In the genomic region with DNA sequence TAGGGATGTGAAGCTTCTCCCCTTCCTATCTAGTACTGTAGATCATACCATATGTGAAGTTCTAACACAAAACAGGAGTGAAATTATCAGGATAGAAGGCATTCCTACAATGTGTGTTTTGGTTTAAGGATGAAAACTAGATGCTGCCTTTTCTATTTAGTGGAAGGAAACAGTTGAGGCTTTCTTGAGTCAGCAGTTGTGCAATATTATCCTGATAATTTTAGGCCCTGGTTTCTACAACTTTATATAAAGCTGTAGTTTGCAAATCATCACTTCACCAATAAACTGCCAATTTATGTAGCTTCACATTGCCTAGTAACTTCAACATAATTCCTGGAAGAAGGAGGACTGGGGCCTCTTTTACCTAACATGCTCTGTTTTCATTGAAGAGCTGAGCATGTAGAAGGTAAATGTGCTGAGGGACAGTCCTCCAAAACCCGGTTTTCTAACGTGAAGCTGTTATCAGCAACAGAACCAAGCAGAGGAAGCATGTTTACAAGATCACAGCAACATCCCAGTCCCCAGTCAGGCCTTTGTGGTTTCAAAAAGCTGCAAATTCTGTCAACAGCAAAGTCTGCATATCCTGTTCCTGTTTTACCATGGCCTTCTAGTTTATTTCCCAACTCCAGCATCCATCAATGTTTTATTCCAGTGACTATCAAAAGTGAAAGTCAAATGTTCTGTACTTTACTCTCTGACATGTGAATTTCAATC, we compare ENCODE assay signal across 8 cellular contexts.
DNase-seq lines count a peak whose midpoint lies in the region; ATAC-seq and TF ChIP-seq lines count a peak whose summit lies in the region.

No MANE protein-coding gene starts in this region.

- H2AFZ ChIP-seq in PC-3 (ENCODE audit: low read length), result peak overlapping the region; percentile 11; the same call in 1 of the 2 replicates

- peak overlapping the region; percentile 1; the same call in 1 of the 2 replicates for H3K9ac ChIP-seq in PC-3 (ENCODE audit: low read length)

- peak overlapping the region; percentile 45 for H3K27ac ChIP-seq in PC-3 (ENCODE audit: low read length)

- no peak for TF ChIP-seq CTCF in PC-3 (conservative IDR thresholded peaks at IDR 0.05; ENCODE audit: low read depth, low read length)

- 0 out of 2 replicates have a peak overlapping the region, but pooled peaks have one; percentile 16 for H3K4me2 ChIP-seq in PC-3 (ENCODE audit: low read length)

- no TSS peak for BruUV-seq in PC-3 (replicated peaks; lab: Mats Ljungman, UMichigan)

- no peaks in the 10 kb centered on the region for H4K20me1 ChIP-seq in PC-3 (ENCODE audit: low read length)

- no peaks in the 10 kb centered on the region for H3K9me3 ChIP-seq in PC-3 (ENCODE audit: low read length)

- no peaks in the 10 kb centered on the region for H3K9me2 ChIP-seq in PC-3 (replicated peaks; ENCODE audit: low read length)

- DNase-seq in GM03348 (ENCODE audit: low spot score), result peak; percentile 17
- no peak for DNase-seq in PC-3
- DNase-seq in iris pigment epithelial cell (ENCODE audit: low read depth), result peak; percentile 26
- DNase-seq in SW480 (ENCODE audit: low spot score), result no peak
- DNase-seq in NCI-H526 treated with DMSO at 0.1 percent for 48 hours (lab: John Stamatoyannopoulos, UW), result no peak
- no peak for DNase-seq in NCI-H1436 treated with DMSO at 0.1 percent for 48 hours (lab: John Stamatoyannopoulos, UW)

- H3K79me2 ChIP-seq in PC-3 (ENCODE audit: low read length), result no peaks in the 10 kb centered on the region

- no peaks in the 10 kb centered on the region for H3K27me3 ChIP-seq in PC-3 (ENCODE audit: low read length)

- CTCF ChIA-PET in PC-3 (lab: Charles Lee), result no interaction called here

- no peak overlapping the region for H3K4me3 ChIP-seq in PC-3 (ENCODE audit: low read length)

- H3K4me1 ChIP-seq in PC-3 (ENCODE audit: insufficient read depth, low read length), result peaks cover 15% of the 10 kb centered on the region

- ATAC-seq in HG02642 (IDR thresholded peaks at IDR 0.05; ENCODE audit: poor library complexity, unreplicated experiment) (peak; percentile 56), PC-3 (no peak), SK-N-SH treated with all-trans-retinoic acid at 6 μM for 48 hours (no peak)

- H3K36me3 ChIP-seq in PC-3 (ENCODE audit: low read depth, low read length), result no peaks in the 10 kb centered on the region

- H3F3A ChIP-seq in PC-3 (ENCODE audit: low read length, unreplicated experiment), result no peaks in the 10 kb centered on the region

- POLR2A ChIA-PET in PC-3 (lab: Charles Lee; ENCODE audit: unreplicated experiment), result no interaction called here

- intact Hi-C loops in PC-3 (cut with micrococcal nuclease), result no loop called here

TF ChIP-seq in SK-N-SH treated with all-trans-retinoic acid at 6 μM for 48 hours, 23 proteins besides CTCF, POLR2A, EP300 and RAD21:
- TF ChIP-seq PATZ1 (CRISPR knock-in tag; IDR thresholded peaks at IDR 0.05; ENCODE audit: borderline replicate concordance), result no peak
- no peak for TF ChIP-seq CSDC2 (CRISPR knock-in tag; IDR thresholded peaks at IDR 0.05)
- TF ChIP-seq RARB (CRISPR knock-in tag; IDR thresholded peaks at IDR 0.05), result no peak
- TF ChIP-seq TOX (CRISPR knock-in tag; IDR thresholded peaks at IDR 0.05; ENCODE audit: borderline replicate concordance), result no peak
- TF ChIP-seq TCF4 (CRISPR knock-in tag; IDR thresholded peaks at IDR 0.05; ENCODE audit: borderline replicate concordance), result no peak
- TF ChIP-seq, protein P1, sequence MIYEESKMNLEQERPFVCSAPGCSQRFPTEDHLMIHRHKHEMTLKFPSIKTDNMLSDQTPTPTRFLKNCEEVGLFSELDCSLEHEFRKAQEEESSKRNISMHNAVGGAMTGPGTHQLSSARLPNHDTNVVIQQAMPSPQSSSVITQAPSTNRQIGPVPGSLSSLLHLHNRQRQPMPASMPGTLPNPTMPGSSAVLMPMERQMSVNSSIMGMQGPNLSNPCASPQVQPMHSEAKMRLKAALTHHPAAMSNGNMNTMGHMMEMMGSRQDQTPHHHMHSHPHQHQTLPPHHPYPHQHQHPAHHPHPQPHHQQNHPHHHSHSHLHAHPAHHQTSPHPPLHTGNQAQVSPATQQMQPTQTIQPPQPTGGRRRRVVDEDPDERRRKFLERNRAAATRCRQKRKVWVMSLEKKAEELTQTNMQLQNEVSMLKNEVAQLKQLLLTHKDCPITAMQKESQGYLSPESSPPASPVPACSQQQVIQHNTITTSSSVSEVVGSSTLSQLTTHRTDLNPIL (CRISPR knock-in tag; IDR thresholded peaks at IDR 0.05; ENCODE audit: low read depth), result no peak
- TF ChIP-seq PPARA (CRISPR knock-in tag; IDR thresholded peaks at IDR 0.05; ENCODE audit: borderline replicate concordance), result no peak
- TF ChIP-seq POU6F1 (CRISPR knock-in tag; IDR thresholded peaks at IDR 0.05; ENCODE audit: borderline replicate concordance, low read depth), result no peak
- no peak for TF ChIP-seq ZNF70 (CRISPR knock-in tag; IDR thresholded peaks at IDR 0.05)
- no peak for TF ChIP-seq GLIS3 (CRISPR knock-in tag; IDR thresholded peaks at IDR 0.05)
- no peak for TF ChIP-seq ZNF8 (CRISPR knock-in tag; IDR thresholded peaks at IDR 0.05)
- no peak for TF ChIP-seq ESRRG (CRISPR knock-in tag; IDR thresholded peaks at IDR 0.05)
- no peak for TF ChIP-seq ISL1 (CRISPR knock-in tag; IDR thresholded peaks at IDR 0.05)
- TF ChIP-seq CSRNP3 (CRISPR knock-in tag; IDR thresholded peaks at IDR 0.05), result no peak
- no peak for TF ChIP-seq BACH2 (CRISPR knock-in tag; IDR thresholded peaks at IDR 0.05; ENCODE audit: borderline replicate concordance)
- no peak for TF ChIP-seq ZFP30 (CRISPR knock-in tag; IDR thresholded peaks at IDR 0.05)

Comparison
In these comparisons a context has a peak if more than half of its experiments do, and no peak if none do; other contexts are left out.
1. DNase-seq: peak in GM03348 (single experiment) and iris pigment epithelial cell (single experiment); none in PC-3 (single experiment), SW480 (single experiment), NCI-H526 treated with DMSO at 0.1 percent for 48 hours (single experiment) and NCI-H1436 treated with DMSO at 0.1 percent for 48 hours (single experiment).